8 cellular contexts compared by ENCODE assay signal in genomic region chr5:139295692-139296091, GRCh38. TPM values are rescaled to one million over a fixed set of nuclear protein-coding genes. Genes with fewer than 3 reads are reported as not detected.
A peak's percentile ranks its signal among the peaks of the same experiment; 100 is the strongest.
DNase-seq lines count a peak whose midpoint lies in the region; ATAC-seq and TF ChIP-seq lines count a peak whose summit lies in the region.

No MANE protein-coding gene starts in this region.

- TF ChIP-seq POLR2A in tibial nerve (IDR thresholded peaks at IDR 0.05) = no peak

- no peak for TF ChIP-seq EP300 in tibial nerve (IDR thresholded peaks at IDR 0.05)

- H3K9me3 ChIP-seq in tibial nerve = no peaks in the 10 kb centered on the region

- no peaks in the 10 kb centered on the region for H3K36me3 ChIP-seq in tibial nerve

- H3K4me3 Mint-ChIP-seq in activated T-cell treated with anti-CD3 and anti-CD28 coated beads, Interleukin-2, amount 50 U/mL, for 72 hours = peak overlapping the region; percentile 96 to 98
- H3K4me3 Mint-ChIP-seq in activated naive CD8-positive, alpha-beta T cell treated with anti-CD3 and anti-CD28 coated beads, Interleukin-2, amount 50 U/mL, for 24 hours = peak overlapping the region; percentile 96

- H3K4me3 ChIP-seq in tibial nerve = peak overlapping the region; percentile 78 to 98 (median 88)

- H3K27me3 Mint-ChIP-seq in activated T-cell treated with anti-CD3 and anti-CD28 coated beads, Interleukin-2, amount 50 U/mL, for 72 hours (ENCODE audit: low read depth) = no peaks in the 10 kb centered on the region
- no peaks in the 10 kb centered on the region for H3K27me3 Mint-ChIP-seq in activated naive CD8-positive, alpha-beta T cell treated with anti-CD3 and anti-CD28 coated beads, Interleukin-2, amount 50 U/mL, for 24 hours

- H3K4me1 ChIP-seq in tibial nerve = peaks cover 0 to 61% (median 52%) of the 10 kb centered on the region in 4 donors

- H3K27ac Mint-ChIP-seq in activated T-cell treated with anti-CD3 and anti-CD28 coated beads, Interleukin-2, amount 50 U/mL, for 72 hours = peak overlapping the region; percentile 97
- H3K27ac Mint-ChIP-seq in activated naive CD8-positive, alpha-beta T cell treated with anti-CD3 and anti-CD28 coated beads, Interleukin-2, amount 50 U/mL, for 24 hours = peak overlapping the region; percentile 96

- 39 to 40% methylated on average over 12 of the region's 12 CpGs for WGBS in tibial nerve, 2 donors

- TF ChIP-seq CTCF in tibial nerve (IDR thresholded peaks at IDR 0.05) = no peak

- no peaks in the 10 kb centered on the region for H3K9me3 Mint-ChIP-seq in activated T-cell treated with anti-CD3 and anti-CD28 coated beads, Interleukin-2, amount 50 U/mL, for 72 hours
- no peaks in the 10 kb centered on the region for H3K9me3 Mint-ChIP-seq in activated naive CD8-positive, alpha-beta T cell treated with anti-CD3 and anti-CD28 coated beads, Interleukin-2, amount 50 U/mL, for 24 hours

- ATAC-seq in activated T-cell treated with anti-CD3 and anti-CD28 coated beads, Interleukin-2, amount 50 U/mL, for 72 hours (replicated peaks in 1 of 2) = no peak
- ATAC-seq in activated naive CD8-positive, alpha-beta T cell treated with anti-CD3 and anti-CD28 coated beads, Interleukin-2, amount 50 U/mL, for 24 hours = no peak
- no peak for ATAC-seq in esophagus mucosa

- no peak for DNase-seq in activated T-cell treated with anti-CD3 and anti-CD28 coated beads, Interleukin-2, amount 50 U/mL, for 72 hours
- DNase-seq in activated T-cell treated with anti-CD3 and anti-CD28 coated beads, Interleukin-2, amount 50 U/mL, for 48 hours = no peak
- no peak for DNase-seq in activated naive CD8-positive, alpha-beta T cell treated with anti-CD3 and anti-CD28 coated beads, Interleukin-2, amount 50 U/mL, for 24 hours
- DNase-seq in kidney glomerular epithelial cell (lab: John Stamatoyannopoulos, UW) (peak; percentile 50), tibial nerve (ENCODE audit: low spot score in 2 of 2) (no peak), T-helper 9 cell (no peak), NOMO-1 (lab: John Stamatoyannopoulos, UW; ENCODE audit: unreplicated experiment in 2 of 2) (no peak)

- H3K27me3 ChIP-seq in tibial nerve = no peaks in the 10 kb centered on the region

- H3K36me3 Mint-ChIP-seq in activated T-cell treated with anti-CD3 and anti-CD28 coated beads, Interleukin-2, amount 50 U/mL, for 72 hours (ENCODE audit: insufficient read depth in 2 of 2) = peaks cover 11 to 21% of the 10 kb centered on the region in 2 donors
- H3K36me3 Mint-ChIP-seq in activated naive CD8-positive, alpha-beta T cell treated with anti-CD3 and anti-CD28 coated beads, Interleukin-2, amount 50 U/mL, for 24 hours (ENCODE audit: low read depth) = peaks cover 42% of the 10 kb centered on the region

- H3K4me1 Mint-ChIP-seq in activated T-cell treated with anti-CD3 and anti-CD28 coated beads, Interleukin-2, amount 50 U/mL, for 72 hours (ENCODE audit: low read depth) = peaks cover 63% of the 10 kb centered on the region
- peaks cover 61% of the 10 kb centered on the region for H3K4me1 Mint-ChIP-seq in activated naive CD8-positive, alpha-beta T cell treated with anti-CD3 and anti-CD28 coated beads, Interleukin-2, amount 50 U/mL, for 24 hours

- peak overlapping the region; percentile 98 to 100 (median 100) for H3K27ac ChIP-seq in tibial nerve

RNA-seq across cellular contexts. Expression of gene MATR3, which starts 2.2 kb away (rescaled TPM):
- total RNA-seq in activated T-cell treated with anti-CD3 and anti-CD28 coated beads, Interleukin-2, amount 50 U/mL, for 72 hours = 100 to 1,000 TPM; 124 to 164 TPM
- 100 to 1,000 TPM; 147 to 231 (median 196) TPM for total RNA-seq in tibial nerve
- 60.5 TPM for total RNA-seq in esophagus mucosa

RNA-seq across cellular contexts. Expression of gene PAIP2, which starts 46.0 kb away (rescaled TPM):
- total RNA-seq in activated T-cell treated with anti-CD3 and anti-CD28 coated beads, Interleukin-2, amount 50 U/mL, for 72 hours = 100 to 1,000 TPM; 141 to 144 TPM
- total RNA-seq in tibial nerve = 10 to 100 TPM; 70.6 to 99.2 (median 87.3) TPM
- total RNA-seq in esophagus mucosa = 38.1 TPM
